Comparison of ENCODE assay signal across 8 cellular contexts in the genomic region with DNA sequence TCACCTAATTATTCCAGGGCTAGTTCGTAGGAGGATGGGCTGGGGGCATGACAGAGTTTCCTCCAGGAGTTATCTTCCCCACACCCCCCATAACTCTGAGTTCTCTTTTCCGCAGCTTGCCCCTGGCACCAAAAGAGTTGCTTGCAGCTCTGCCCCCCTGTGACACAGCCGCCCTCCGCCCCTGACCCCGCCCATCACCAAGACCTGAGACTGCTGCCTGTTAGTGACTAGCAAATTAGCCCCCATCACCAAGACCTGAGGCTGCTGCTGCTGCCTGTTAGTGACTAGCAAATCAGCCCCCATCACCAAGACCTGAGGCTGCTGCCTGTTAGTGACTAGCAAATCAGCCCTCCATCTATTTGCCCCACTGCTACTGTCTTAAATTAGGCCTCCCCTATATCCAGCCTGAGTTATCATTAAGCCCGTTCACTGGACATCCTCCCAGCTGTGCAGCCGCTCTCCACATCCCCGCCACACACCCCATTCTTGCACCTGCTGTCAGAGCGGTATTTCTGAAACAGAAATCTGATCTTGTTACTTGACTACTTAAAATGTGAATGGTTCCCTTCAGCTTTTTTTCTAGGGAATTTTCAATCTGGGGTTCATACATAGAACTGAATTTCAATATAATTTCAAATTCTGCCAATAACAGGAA. TPM values are rescaled to one million over a fixed set of nuclear protein-coding genes. Genes with fewer than 3 reads are reported as not detected.
A peak's percentile ranks its signal among the peaks of the same experiment; 100 is the strongest.
DNase-seq lines count a peak whose midpoint lies in the region; ATAC-seq and TF ChIP-seq lines count a peak whose summit lies in the region.

No MANE protein-coding gene starts in this region.

- H3K27ac Mint-ChIP-seq in effector memory CD8-positive, alpha-beta T cell = peak overlapping the region; percentile 95 to 96

- 37% methylated on average over 9 of the region's 9 CpGs for WGBS in HUES64
- WGBS in ovary, 3 donors = 55 to 60% (median 59%) methylated on average over 9 of the region's 9 CpGs

- H3K36me3 Mint-ChIP-seq in effector memory CD8-positive, alpha-beta T cell (ENCODE audit: insufficient read depth) = peaks cover 16% of the 10 kb centered on the region

- peak overlapping the region; percentile 95 for H3K4me3 Mint-ChIP-seq in effector memory CD8-positive, alpha-beta T cell

- TF ChIP-seq CTCF in ovary (IDR thresholded peaks at IDR 0.05) = no peak

- no peaks in the 10 kb centered on the region for H3K9me3 Mint-ChIP-seq in effector memory CD8-positive, alpha-beta T cell

- DNase-seq in activated CD4-positive, alpha-beta T cell treated with anti-CD3 and anti-CD28 coated beads, Interleukin-2, amount 50 U/mL, for 1 hour = peak; percentile 44
- peak; percentile 21 to 32 (median 21) for DNase-seq in effector memory CD8-positive, alpha-beta T cell
- DNase-seq in ovary = peak in 3 of 5 donors; percentile 29 to 40 (median 35)
- DNase-seq in KG1 (lab: John Stamatoyannopoulos, UW) = no peak
- no peak for DNase-seq in RKO (ENCODE audit: low spot score)
- DNase-seq in NCI-H524 treated with DMSO at 0.1 percent for 48 hours (lab: John Stamatoyannopoulos, UW) = no peak

- no peak overlapping the region for H3K9ac ChIP-seq in HUES64 (ENCODE audit: low read depth, low read length)

- TF ChIP-seq POLR2A in ovary (IDR thresholded peaks at IDR 0.05) = no peak

- H3K4me1 ChIP-seq in HUES64 (ENCODE audit: insufficient read depth, low read length) (peaks cover 25% of the 10 kb centered on the region), ovary (ENCODE audit: insufficient read depth) (peaks cover 3% of the 10 kb centered on the region)

- no peaks in the 10 kb centered on the region for H3K9me3 ChIP-seq in HUES64 (ENCODE audit: insufficient read depth, low read depth, low read length)
- H3K9me3 ChIP-seq in ovary = no peaks in the 10 kb centered on the region

- no peaks in the 10 kb centered on the region for H3K27me3 ChIP-seq in HUES64 (ENCODE audit: insufficient read depth, low read length)
- no peaks in the 10 kb centered on the region for H3K27me3 ChIP-seq in ovary

- H3K36me3 ChIP-seq in HUES64 (ENCODE audit: insufficient read depth, low read length) (no peaks in the 10 kb centered on the region), ovary (no peaks in the 10 kb centered on the region)

- ATAC-seq in effector memory CD8-positive, alpha-beta T cell (replicated peaks) = no peak
- ATAC-seq in HG02973 (IDR thresholded peaks at IDR 0.05; ENCODE audit: unreplicated experiment) = no peak

- H3K4me3 ChIP-seq in HUES64 (ENCODE audit: low read length) = peak overlapping the region; percentile 99
- H3K4me3 ChIP-seq in ovary = no peak overlapping the region

- H3K4me1 Mint-ChIP-seq in effector memory CD8-positive, alpha-beta T cell (ENCODE audit: low read depth in 2 of 2) = peaks cover 24 to 27% of the 10 kb centered on the region in 2 donors

- intact Hi-C loops in ovary (cut with DNase I) = loop anchor here in 1 of 4 donors (10.0 kb wide), 1 partner anchor 933 kb away; a partner anchor contains a TSS

- H3K27me3 Mint-ChIP-seq in effector memory CD8-positive, alpha-beta T cell = peaks cover 0 to 7% of the 10 kb centered on the region in 2 donors

- H3K27ac ChIP-seq in HUES64 (ENCODE audit: low read depth, low read length) (no peak overlapping the region), ovary (no peak overlapping the region)

- TF ChIP-seq EP300 in ovary (IDR thresholded peaks at IDR 0.05) = no peak

RNA-seq across cellular contexts. Expression of a gene that starts 1.5 kb away (rescaled TPM):
- 70.5 TPM for polyA plus RNA-seq in HUES64 (2013, experiment 1 of 2)
- 81.6 TPM for polyA plus RNA-seq in HUES64 (2013, experiment 2 of 2)
- total RNA-seq in ovary = 10 to 100 TPM; 19.8 to 50.3 (median 28.0) TPM
- polyA plus RNA-seq in ovary = 10 to 100 TPM; 27.9 to 48.7 TPM

Comparison
In these comparisons a context has a peak if more than half of its experiments do, and no peak if none do; other contexts are left out.
1. DNase-seq: peak in activated CD4-positive, alpha-beta T cell treated with anti-CD3 and anti-CD28 coated beads, Interleukin-2, amount 50 U/mL, for 1 hour (single experiment), effector memory CD8-positive, alpha-beta T cell (3 of 3) and ovary (3 of 5); none in KG1 (single experiment), RKO (single experiment) and NCI-H524 treated with DMSO at 0.1 percent for 48 hours (single experiment).